Comparison of ENCODE assay signal across 19 cellular contexts in genomic region chr10:11300071-11300470, GRCh38.
A peak's percentile ranks its signal among the peaks of the same experiment; 100 is the strongest.
DNase-seq lines count a peak whose midpoint lies in the region; FAIRE-seq and TF ChIP-seq lines count a peak whose summit lies in the region.
"Had no signal": no experiment of that assay in that cellular context is flagged by ENCODE, and none has a peak within 500 bp of the region (broad histone marks: within the 10 kb centered on the region; RNA-seq: fewer than 3 reads in every experiment).

No MANE protein-coding gene starts in this region.

- POLR2A ChIA-PET in activated CD4-positive, alpha-beta memory T cell treated with anti-CD3 and anti-CD28 coated beads for 36 hours (lab: Charles Lee) = no interaction called here

- no peak for TF ChIP-seq POLR2A in vagina (IDR thresholded peaks at IDR 0.05)

- no peak overlapping the region for H3K27ac ChIP-seq in vagina
- H3K27ac ChIP-seq: A549, C4-2B had no signal

- no peak overlapping the region for H3K4me3 Mint-ChIP-seq in activated T-cell treated with anti-CD3 and anti-CD28 coated beads, Interleukin-2, amount 50 U/mL, for 24 hours
- H3K4me3 Mint-ChIP-seq in activated CD4-positive, alpha-beta memory T cell treated with anti-CD3 and anti-CD28 coated beads for 36 hours = no peak overlapping the region
- H3K4me3 Mint-ChIP-seq: H9 had no signal

- no peak overlapping the region for H3K4me3 ChIP-seq in vagina
- H3K4me3 ChIP-seq: A549, MG63 had no signal

- intact Hi-C loops in activated CD4-positive, alpha-beta memory T cell treated with anti-CD3 and anti-CD28 coated beads for 36 hours (cut with micrococcal nuclease) = no loop called here
- intact Hi-C loops in vagina (cut with DNase I) = no loop called here

- no peaks in the 10 kb centered on the region for H3K4me1 ChIP-seq in vagina
- H3K4me1 ChIP-seq: A549 had no signal

- H3K9me3 Mint-ChIP-seq in activated T-cell treated with anti-CD3 and anti-CD28 coated beads, Interleukin-2, amount 50 U/mL, for 24 hours = no peaks in the 10 kb centered on the region
- peaks cover 2% of the 10 kb centered on the region for H3K9me3 Mint-ChIP-seq in activated CD4-positive, alpha-beta memory T cell treated with anti-CD3 and anti-CD28 coated beads for 36 hours

- TF ChIP-seq CTCF in vagina (IDR thresholded peaks at IDR 0.05) = no peak

- no peaks in the 10 kb centered on the region for H3K36me3 ChIP-seq in vagina
- H3K36me3 ChIP-seq: MG63 had no signal

- CTCF ChIA-PET in activated CD4-positive, alpha-beta memory T cell treated with anti-CD3 and anti-CD28 coated beads for 36 hours (lab: Charles Lee) = no interaction called here

- H3K4me1 Mint-ChIP-seq in activated T-cell treated with anti-CD3 and anti-CD28 coated beads, Interleukin-2, amount 50 U/mL, for 24 hours (ENCODE audit: low read depth) = peaks cover 22% of the 10 kb centered on the region
- H3K4me1 Mint-ChIP-seq in activated CD4-positive, alpha-beta memory T cell treated with anti-CD3 and anti-CD28 coated beads for 36 hours (ENCODE audit: low read depth) = peaks cover 25% of the 10 kb centered on the region
- H3K4me1 Mint-ChIP-seq: H9 had no signal

- H3K36me3 Mint-ChIP-seq in activated T-cell treated with anti-CD3 and anti-CD28 coated beads, Interleukin-2, amount 50 U/mL, for 24 hours (ENCODE audit: low read depth) = peaks cover 97% of the 10 kb centered on the region
- peaks cover 81% of the 10 kb centered on the region for H3K36me3 Mint-ChIP-seq in activated CD4-positive, alpha-beta memory T cell treated with anti-CD3 and anti-CD28 coated beads for 36 hours

- no peaks in the 10 kb centered on the region for H3K27me3 Mint-ChIP-seq in activated T-cell treated with anti-CD3 and anti-CD28 coated beads, Interleukin-2, amount 50 U/mL, for 24 hours
- H3K27me3 Mint-ChIP-seq in activated CD4-positive, alpha-beta memory T cell treated with anti-CD3 and anti-CD28 coated beads for 36 hours = no peaks in the 10 kb centered on the region

- no peaks in the 10 kb centered on the region for H3K27me3 ChIP-seq in vagina
- H3K27me3 ChIP-seq: MG63 had no signal

- FAIRE-seq in HTR-8/SVneo (lab: Jason Lieb, UNC) = no peak
- FAIRE-seq: A549, RCC 7860 had no signal

- H3K27ac Mint-ChIP-seq in activated T-cell treated with anti-CD3 and anti-CD28 coated beads, Interleukin-2, amount 50 U/mL, for 24 hours = peak overlapping the region; percentile 73
- peak overlapping the region; percentile 14 for H3K27ac Mint-ChIP-seq in activated CD4-positive, alpha-beta memory T cell treated with anti-CD3 and anti-CD28 coated beads for 36 hours

- DNase-seq in activated T-cell treated with anti-CD3 and anti-CD28 coated beads, Interleukin-2, amount 50 U/mL, for 24 hours = peak; percentile 24
- no peak for DNase-seq in activated T-cell treated with anti-CD3 and anti-CD28 coated beads for 4 hours
- no peak for DNase-seq in activated CD4-positive, alpha-beta memory T cell treated with anti-CD3 and anti-CD28 coated beads for 36 hours
- DNase-seq in myocyte (ENCODE audit: low read depth) = peak; percentile 28
- peak; percentile 54 to 61 for DNase-seq in vagina (ENCODE audit: extremely low spot score in 2 of 2)
- DNase-seq in HTR-8/SVneo (ENCODE audit: insufficient read length, low spot score) = no peak
- no peak for DNase-seq in NCI-H187 treated with DMSO at 0.1 percent for 48 hours (lab: John Stamatoyannopoulos, UW)
- DNase-seq: DMS79, H9, IMR-90, Karpas-422, MG63, NCI-H1092, NCI-H1694, NCI-H69, Right ventricle myocardium superior had no signal

- H3K9me3 ChIP-seq in vagina = no peaks in the 10 kb centered on the region
- H3K9me3 ChIP-seq: A549, MG63 had no signal

Comparison
In these comparisons a context has a peak if more than half of its experiments do, and no peak if none do; other contexts are left out.
1. DNase-seq: peak in activated T-cell treated with anti-CD3 and anti-CD28 coated beads, Interleukin-2, amount 50 U/mL, for 24 hours (single experiment), myocyte (single experiment) and vagina (2 of 2); none in activated T-cell treated with anti-CD3 and anti-CD28 coated beads for 4 hours (single experiment), activated CD4-positive, alpha-beta memory T cell treated with anti-CD3 and anti-CD28 coated beads for 36 hours (single experiment), HTR-8/SVneo (single experiment) and NCI-H187 treated with DMSO at 0.1 percent for 48 hours (single experiment).